In the genomic region with DNA sequence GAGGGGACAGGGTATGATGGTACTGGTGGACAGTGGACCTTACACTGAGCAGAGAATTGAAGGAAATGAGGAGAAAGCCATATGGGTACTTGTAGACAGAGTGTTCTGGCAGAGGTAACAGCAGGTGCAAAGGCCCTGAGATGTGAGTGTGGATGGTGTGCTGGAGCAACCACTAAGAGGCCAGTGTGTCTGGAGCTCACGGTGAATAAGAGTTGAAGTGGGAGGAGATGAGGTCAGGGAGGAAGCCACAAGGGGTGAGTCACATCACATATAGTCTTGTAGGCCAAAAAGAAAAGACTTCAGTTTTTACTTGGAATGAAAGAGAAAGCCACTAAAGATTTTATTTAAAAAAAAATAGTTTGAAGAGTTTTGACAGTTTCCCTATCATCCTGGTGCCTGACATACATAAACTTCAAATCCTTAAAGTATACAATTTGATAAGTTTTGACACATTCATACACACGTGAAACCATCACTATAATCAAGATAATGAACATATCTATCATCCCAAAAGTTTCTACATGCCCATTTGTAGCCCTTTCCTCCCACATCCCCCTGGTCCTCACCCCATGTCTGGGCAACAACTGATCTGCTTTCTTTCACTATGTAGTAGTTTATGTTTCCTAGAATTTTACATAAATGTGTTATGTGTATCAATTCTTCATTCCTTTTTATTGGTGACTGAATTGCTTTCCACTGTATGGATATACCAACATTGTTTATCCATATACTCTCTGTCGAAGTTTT, we compare ENCODE assay signal across 8 cellular contexts.
A peak's percentile ranks its signal among the peaks of the same experiment; 100 is the strongest.
DNase-seq lines count a peak whose midpoint lies in the region; ATAC-seq and TF ChIP-seq lines count a peak whose summit lies in the region.

No MANE protein-coding gene starts in this region.

- H3K27ac ChIP-seq in lung (ENCODE audit: low read depth in 1 of 2, low read length in 1 of 2) (no peak overlapping the region), PC-9 (no peak overlapping the region), stomach (no peak overlapping the region)

- intact Hi-C loops in activated CD8-positive, alpha-beta T cell treated with anti-CD3 and anti-CD28 coated beads for 36 hours (cut with micrococcal nuclease): loop anchor here (5.0 kb wide), 1 partner anchor 140 kb away; no protein-coding TSS in a partner anchor
- intact Hi-C loops in PC-9 (cut with micrococcal nuclease; ENCODE audit: unreplicated experiment) (no loop called here), sciatic nerve (cut with DNase I) (no loop called here), stomach (cut with DNase I; ENCODE audit: low total_unique reads) (no loop called here)

- TF ChIP-seq EP300 in stomach (IDR thresholded peaks at IDR 0.05): no peak

- peak overlapping the region; percentile 18 for H3K4me3 Mint-ChIP-seq in activated CD8-positive, alpha-beta T cell treated with anti-CD3 and anti-CD28 coated beads for 36 hours

- TF ChIP-seq CTCF in BJ (IDR thresholded peaks at IDR 0.05; ENCODE audit: insufficient read depth, low read depth, low read length) (no peak), lung (IDR thresholded peaks at IDR 0.05; ENCODE audit: control extremely low read depth, extremely low read depth) (no peak), PC-9 (conservative IDR thresholded peaks at IDR 0.05) (no peak), stomach (IDR thresholded peaks at IDR 0.05) (no peak)
- no peak for TF ChIP-seq CTCF in activated CD8-positive, alpha-beta T cell treated with anti-CD3 and anti-CD28 coated beads for 36 hours (IDR thresholded peaks at IDR 0.05)

- no peaks in the 10 kb centered on the region for H3F3A ChIP-seq in PC-9 (ENCODE audit: insufficient read depth, low read depth)

- POLR2A ChIA-PET in BJ (lab: Charles Lee) (no interaction called here), PC-9 (lab: Charles Lee; ENCODE audit: unreplicated experiment) (no interaction called here)
- POLR2A ChIA-PET in activated CD8-positive, alpha-beta T cell treated with anti-CD3 and anti-CD28 coated beads for 36 hours (lab: Charles Lee): interaction anchor here (0.6 to 1.1 kb wide), 2 partner anchors 30 to 148 kb away, joined by 3 read pairs; partner anchors contain the start of genes GPATCH2 and SPATA17

- H3K27me3 ChIP-seq in BJ (ENCODE audit: control insufficient read depth, insufficient read depth, low read length): no peaks in the 10 kb centered on the region
- H3K27me3 ChIP-seq in lung (ENCODE audit: control insufficient read depth, insufficient read depth): no peaks in the 10 kb centered on the region
- H3K27me3 ChIP-seq in PC-9 (ENCODE audit: insufficient read depth, low read depth): no peaks in the 10 kb centered on the region
- no peaks in the 10 kb centered on the region for H3K27me3 ChIP-seq in stomach

- H2AFZ ChIP-seq in PC-9: no peak overlapping the region

- CTCF ChIA-PET in BJ (lab: Yijun Ruan, JAX): no interaction called here
- CTCF ChIA-PET in activated CD8-positive, alpha-beta T cell treated with anti-CD3 and anti-CD28 coated beads for 36 hours (lab: Charles Lee): no interaction called here
- CTCF ChIA-PET in PC-9 (lab: Charles Lee): no interaction called here

- H3K36me3 Mint-ChIP-seq in activated CD8-positive, alpha-beta T cell treated with anti-CD3 and anti-CD28 coated beads for 36 hours (ENCODE audit: low read depth): peaks cover 32% of the 10 kb centered on the region

- BruUV-seq in PC-9 (replicated peaks; lab: Mats Ljungman, UMichigan): no TSS peak

- no peaks in the 10 kb centered on the region for H3K79me2 ChIP-seq in PC-9 (ENCODE audit: low read depth)

- no peaks in the 10 kb centered on the region for H3K9me3 ChIP-seq in lung (ENCODE audit: control insufficient read depth in 2 of 2, insufficient read depth in 1 of 2, low read length in 1 of 2)
- no peaks in the 10 kb centered on the region for H3K9me3 ChIP-seq in PC-9 (ENCODE audit: insufficient read depth, low read depth)
- peaks cover 0 to 13% (median 6%) of the 10 kb centered on the region in 4 donors for H3K9me3 ChIP-seq in stomach

- no peaks in the 10 kb centered on the region for H4K20me1 ChIP-seq in PC-9 (ENCODE audit: insufficient read depth)

- DNase-seq in BJ (ENCODE audit: low read depth) (peak; percentile 27), lung (ENCODE audit: low spot score) (no peak), PC-9 (no peak), sciatic nerve (ENCODE audit: low spot score) (no peak), stomach (no peak)
- peak; percentile 89 for DNase-seq in activated CD8-positive, alpha-beta T cell treated with anti-CD3 and anti-CD28 coated beads for 36 hours

- H3K4me3 ChIP-seq in BJ (ENCODE audit: low read depth, low read length) (no peak overlapping the region), lung (no peak overlapping the region), PC-9 (no peak overlapping the region), stomach (no peak overlapping the region)

- H3K4me1 ChIP-seq in lung (ENCODE audit: control insufficient read depth in 2 of 2, insufficient read depth in 2 of 2, low read length in 2 of 2) (no peaks in the 10 kb centered on the region), PC-9 (replicated peaks; ENCODE audit: insufficient read depth) (no peaks in the 10 kb centered on the region), stomach (no peaks in the 10 kb centered on the region)

- H3K9me2 ChIP-seq in PC-9 (ENCODE audit: insufficient read depth): 0 out of 2 replicates have a peak, but pooled peaks cover 3% of the 10 kb centered on the region

- H3K4me1 Mint-ChIP-seq in activated CD8-positive, alpha-beta T cell treated with anti-CD3 and anti-CD28 coated beads for 36 hours (ENCODE audit: low read depth): peaks cover 26% of the 10 kb centered on the region

- H3K27me3 Mint-ChIP-seq in activated CD8-positive, alpha-beta T cell treated with anti-CD3 and anti-CD28 coated beads for 36 hours: no peaks in the 10 kb centered on the region

- ATAC-seq in GM19452 (IDR thresholded peaks at IDR 0.05; ENCODE audit: unreplicated experiment): peak; percentile 98
- peak; percentile 95 for ATAC-seq in HG03439 (IDR thresholded peaks at IDR 0.05; ENCODE audit: unreplicated experiment)
- peak; percentile 99 for ATAC-seq in activated CD8-positive, alpha-beta T cell treated with anti-CD3 and anti-CD28 coated beads for 36 hours
- ATAC-seq in lung (ENCODE audit: insufficient read depth, low FRiP score): peak; percentile 62
- no peak for ATAC-seq in sciatic nerve

- WGBS in lung, 2 donors: 73 to 74% methylated on average over 3 of the region's 3 CpGs
- 63 to 83% (median 72%) methylated on average over 3 of the region's 3 CpGs for WGBS in stomach, 5 donors

- peaks cover 10% of the 10 kb centered on the region for H3K9me3 Mint-ChIP-seq in activated CD8-positive, alpha-beta T cell treated with anti-CD3 and anti-CD28 coated beads for 36 hours

- peak overlapping the region; percentile 88 for H3K27ac Mint-ChIP-seq in activated CD8-positive, alpha-beta T cell treated with anti-CD3 and anti-CD28 coated beads for 36 hours

- H3K4me2 ChIP-seq in PC-9: no peak overlapping the region

- no peak for TF ChIP-seq POLR2A in stomach (IDR thresholded peaks at IDR 0.05)

- no peaks in the 10 kb centered on the region for H3K36me3 ChIP-seq in BJ (ENCODE audit: control insufficient read depth, insufficient read depth, low read length)
- peaks cover 0 to 4% of the 10 kb centered on the region in 2 donors for H3K36me3 ChIP-seq in lung (ENCODE audit: control insufficient read depth in 2 of 2, insufficient read depth in 2 of 2, low read length in 2 of 2)
- no peaks in the 10 kb centered on the region for H3K36me3 ChIP-seq in PC-9 (ENCODE audit: low read depth)
- H3K36me3 ChIP-seq in stomach: peaks cover 0 to 48% (median 14%) of the 10 kb centered on the region in 4 donors

Comparison
In these comparisons a context has a peak if more than half of its experiments do, and no peak if none do; other contexts are left out.
1. DNase-seq: peak in BJ (single experiment) and activated CD8-positive, alpha-beta T cell treated with anti-CD3 and anti-CD28 coated beads for 36 hours (single experiment); none in lung (single experiment), PC-9 (0 of 2), sciatic nerve (single experiment) and stomach (single experiment).